14 cellular contexts compared by ENCODE assay signal in genomic region chr16:4659363-4660353, GRCh38. TPM values are rescaled to one million over a fixed set of nuclear protein-coding genes. Genes with fewer than 3 reads are reported as not detected.
A peak's percentile ranks its signal among the peaks of the same experiment; 100 is the strongest.
DNase-seq lines count a peak whose midpoint lies in the region; ATAC-seq lines count a peak whose summit lies in the region.
"Had no signal": no experiment of that assay in that cellular context is flagged by ENCODE, and none has a peak within 500 bp of the region (broad histone marks: within the 10 kb centered on the region; RNA-seq: fewer than 3 reads in every experiment).

No MANE protein-coding gene starts in this region.

- no peaks in the 10 kb centered on the region for H3K27me3 Mint-ChIP-seq in T-helper 1 cell treated with Interleukin-12 subunit alpha and Interleukin-12 subunit beta and Interleukin-4 antibody, amounts not matched to agents 30 μg/mL and 1 μg/mL, for 36 hours (ENCODE audit: low read depth)
- H3K27me3 Mint-ChIP-seq in dendritic cell treated with granulocyte-macrophage colony-stimulating factor and Interleukin-4, amounts not matched to agents 40 ng/mL and 50 ng/mL, for 4 days: no peaks in the 10 kb centered on the region

- H2AFZ ChIP-seq in neuronal stem cell (ENCODE audit: low read length): no peak overlapping the region

- peaks cover 16% of the 10 kb centered on the region for H3K79me1 ChIP-seq in neuronal stem cell (ENCODE audit: low read depth, low read length)

- WGBS in neuronal stem cell (ENCODE audit: extremely low coverage in 2 of 2, insufficient read length in 2 of 2, insufficient replicate concordance in 1 of 2), 2 donors: no CpG with 5 or more reads among the region's 29 CpGs

- H4K8ac ChIP-seq in neuronal stem cell (ENCODE audit: low read depth, low read length): no peak overlapping the region

- no peak overlapping the region for H2AK5ac ChIP-seq in neuronal stem cell (ENCODE audit: low read depth, low read length)

- no peak overlapping the region for H3K4me2 ChIP-seq in neuronal stem cell (ENCODE audit: insufficient read depth, low read length, poor library complexity, severe bottlenecking)

- H3K27ac Mint-ChIP-seq in T-helper 1 cell treated with Interleukin-12 subunit alpha and Interleukin-12 subunit beta and Interleukin-4 antibody, amounts not matched to agents 30 μg/mL and 1 μg/mL, for 36 hours: peak overlapping the region; percentile 53
- H3K27ac Mint-ChIP-seq in dendritic cell treated with granulocyte-macrophage colony-stimulating factor and Interleukin-4, amounts not matched to agents 40 ng/mL and 50 ng/mL, for 4 days: peak overlapping the region; percentile 93

- peak overlapping the region; percentile 38 for H3K18ac ChIP-seq in neuronal stem cell (ENCODE audit: low read length)

- H3K23ac ChIP-seq in neuronal stem cell (ENCODE audit: low read depth, low read length, poor library complexity): no peak overlapping the region

- H3K4ac ChIP-seq in neuronal stem cell (ENCODE audit: low read length): no peak overlapping the region

- peak overlapping the region; percentile 82 for H2BK5ac ChIP-seq in neuronal stem cell (ENCODE audit: low read length)

- H3K27me3 ChIP-seq in HUES6 (ENCODE audit: control insufficient read depth, insufficient read depth, low read length): no peaks in the 10 kb centered on the region
- no peaks in the 10 kb centered on the region for H3K27me3 ChIP-seq in neuronal stem cell (ENCODE audit: control insufficient read depth in 3 of 3, insufficient read depth in 3 of 3, low read depth in 1 of 3, low read length in 3 of 3)
- H3K27me3 ChIP-seq: SJSA1 had no signal

- no peak overlapping the region for H4K91ac ChIP-seq in neuronal stem cell (ENCODE audit: low read depth, low read length, poor library complexity)

- no peak overlapping the region for H2BK15ac ChIP-seq in neuronal stem cell (ENCODE audit: low read length)

- DNase-seq in T-helper 1 cell (no peak), neuronal stem cell (ENCODE audit: low spot score) (no peak), H4 (ENCODE audit: low spot score) (no peak), activated gamma-delta T cell (lab: John Stamatoyannopoulos, UW) (no peak)
- DNase-seq: 8988T, GDM1, islet precursor cell had no signal

- peaks cover 11% of the 10 kb centered on the region for H3K36me3 Mint-ChIP-seq in T-helper 1 cell treated with Interleukin-12 subunit alpha and Interleukin-12 subunit beta and Interleukin-4 antibody, amounts not matched to agents 30 μg/mL and 1 μg/mL, for 36 hours (ENCODE audit: low read depth)
- peaks cover 99% of the 10 kb centered on the region for H3K36me3 Mint-ChIP-seq in dendritic cell treated with granulocyte-macrophage colony-stimulating factor and Interleukin-4, amounts not matched to agents 40 ng/mL and 50 ng/mL, for 4 days (ENCODE audit: low read depth)

- H3K4me3 Mint-ChIP-seq in T-helper 1 cell treated with Interleukin-12 subunit alpha and Interleukin-12 subunit beta and Interleukin-4 antibody, amounts not matched to agents 30 μg/mL and 1 μg/mL, for 36 hours: peak overlapping the region; percentile 14
- H3K4me3 Mint-ChIP-seq in dendritic cell treated with granulocyte-macrophage colony-stimulating factor and Interleukin-4, amounts not matched to agents 40 ng/mL and 50 ng/mL, for 4 days: no peak overlapping the region

- H3K4me1 Mint-ChIP-seq in T-helper 1 cell treated with Interleukin-12 subunit alpha and Interleukin-12 subunit beta and Interleukin-4 antibody, amounts not matched to agents 30 μg/mL and 1 μg/mL, for 36 hours (ENCODE audit: low read depth): peaks cover 33% of the 10 kb centered on the region
- H3K4me1 Mint-ChIP-seq in dendritic cell treated with granulocyte-macrophage colony-stimulating factor and Interleukin-4, amounts not matched to agents 40 ng/mL and 50 ng/mL, for 4 days (ENCODE audit: low read depth): peaks cover 63% of the 10 kb centered on the region

- H3K36me3 ChIP-seq in HUES6 (ENCODE audit: control insufficient read depth, insufficient read depth, low read length) (peaks cover 61% of the 10 kb centered on the region), neuronal stem cell (replicated peaks in 1 of 2; ENCODE audit: control insufficient read depth in 2 of 2, insufficient read depth in 2 of 2, low read length in 2 of 2) (peaks cover 20 to 74% of the 10 kb centered on the region in 2 donors)

- no peak overlapping the region for H3K4me3 ChIP-seq in HUES6 (ENCODE audit: low read depth, low read length)
- H3K4me3 ChIP-seq in neuronal stem cell (ENCODE audit: low read length in 2 of 2): no peak overlapping the region
- H3K4me3 ChIP-seq: mucosa of descending colon, SJSA1 had no signal

- H2BK120ac ChIP-seq in neuronal stem cell (ENCODE audit: low read depth, low read length): no peak overlapping the region

- H3K9me3 Mint-ChIP-seq in T-helper 1 cell treated with Interleukin-12 subunit alpha and Interleukin-12 subunit beta and Interleukin-4 antibody, amounts not matched to agents 30 μg/mL and 1 μg/mL, for 36 hours: no peaks in the 10 kb centered on the region
- no peaks in the 10 kb centered on the region for H3K9me3 Mint-ChIP-seq in dendritic cell treated with granulocyte-macrophage colony-stimulating factor and Interleukin-4, amounts not matched to agents 40 ng/mL and 50 ng/mL, for 4 days

- ATAC-seq in HG03442 (IDR thresholded peaks at IDR 0.05; ENCODE audit: unreplicated experiment): no peak
- ATAC-seq: mucosa of descending colon had no signal

- H3K9ac ChIP-seq in HUES6 (ENCODE audit: low read length) (peak overlapping the region; percentile 14), neuronal stem cell (ENCODE audit: low read depth, low read length, poor library complexity) (peak overlapping the region; percentile 77)

- no peak overlapping the region for H2BK12ac ChIP-seq in neuronal stem cell (ENCODE audit: low read length)

- intact Hi-C loops in dendritic cell treated with granulocyte-macrophage colony-stimulating factor and Interleukin-4, amounts not matched to agents 40 ng/mL and 50 ng/mL, for 4 days (cut with micrococcal nuclease): loop anchor here (5.0 to 10.0 kb wide), 2 partner anchors 32 to 145 kb away; no protein-coding TSS in a partner anchor

- no peak overlapping the region for H3K14ac ChIP-seq in neuronal stem cell (ENCODE audit: low read length)

- H3K4me1 ChIP-seq in HUES6 (ENCODE audit: control insufficient read depth, insufficient read depth, low read length): peaks cover 2% of the 10 kb centered on the region; the same call in 1 of the 2 replicates
- H3K4me1 ChIP-seq in neuronal stem cell (ENCODE audit: control insufficient read depth in 2 of 2, insufficient read depth in 1 of 2, low read depth in 1 of 2, low read length in 2 of 2): peaks cover 2 to 18% of the 10 kb centered on the region in 2 donors
- H3K4me1 ChIP-seq: SJSA1 had no signal

- H3K27ac ChIP-seq in HUES6 (ENCODE audit: low read depth, low read length) (peak overlapping the region; percentile 24; the same call in 1 of the 2 replicates), neuronal stem cell (replicated peaks; ENCODE audit: low read length) (no peak overlapping the region)
- H3K27ac ChIP-seq: SJSA1, VCaP had no signal

- H3K9me3 ChIP-seq in HUES6 (ENCODE audit: control insufficient read depth, insufficient read depth, low read depth, low read length): no peaks in the 10 kb centered on the region
- H3K9me3 ChIP-seq in neuronal stem cell (replicated peaks in 1 of 2; ENCODE audit: control insufficient read depth in 2 of 2, insufficient read depth in 1 of 2, low read depth in 1 of 2, low read length in 2 of 2): no peaks in the 10 kb centered on the region
- H3K9me3 ChIP-seq: mucosa of descending colon, SJSA1 had no signal

RNA-seq across cellular contexts. Expression of gene NUDT16L1, which starts 33.7 kb away (rescaled TPM):
- 24.6 TPM for polyA plus RNA-seq in neuronal stem cell (2013, experiment 1 of 2)
- polyA plus RNA-seq in neuronal stem cell (2013, experiment 2 of 2): 25.4 TPM
- total RNA-seq in H4 (2014; rRNA removed; shearing (Covaris generic)): 37.1 and 39.6 TPM in 2 replicates

RNA-seq across cellular contexts. Expression of gene MGRN1, which starts 35.0 kb away (rescaled TPM):
- 48.7 TPM for polyA plus RNA-seq in neuronal stem cell (2013, experiment 1 of 2)
- 51.0 TPM for polyA plus RNA-seq in neuronal stem cell (2013, experiment 2 of 2)
- 15.4 and 16.1 TPM in 2 replicates for total RNA-seq in H4 (2014; rRNA removed; shearing (Covaris generic))

RNA-seq across cellular contexts. Expression of gene UBALD1, which starts 45.0 kb away (rescaled TPM):
- polyA plus RNA-seq in neuronal stem cell (2013, experiment 1 of 2): 13.4 TPM
- polyA plus RNA-seq in neuronal stem cell (2013, experiment 2 of 2): 13.0 TPM
- 2.2 and 2.5 TPM in 2 replicates for total RNA-seq in H4 (2014; rRNA removed; shearing (Covaris generic))
